1 cellular context compared by ENCODE assay signal in the genomic region with DNA sequence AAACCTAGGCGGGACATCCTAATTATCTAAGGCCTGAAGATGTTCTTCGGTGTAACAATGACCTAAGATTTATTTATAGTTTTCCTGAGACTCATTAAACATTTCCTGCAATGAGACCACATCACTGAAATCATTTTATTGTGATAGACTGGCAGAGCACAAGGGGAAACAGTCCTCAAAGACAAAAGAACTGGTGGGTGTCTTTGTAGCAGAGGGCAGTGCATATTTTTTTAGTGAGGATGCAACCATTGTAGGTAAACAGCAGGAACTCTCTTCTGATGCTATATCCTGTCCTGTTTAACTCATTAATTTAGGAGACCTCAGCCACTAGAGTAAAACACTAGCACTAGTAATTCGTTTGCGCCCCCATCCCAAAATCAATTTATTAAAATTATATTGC.
TF ChIP-seq lines count a peak whose summit lies in the region.

No MANE protein-coding gene starts in this region.

TF ChIP-seq in HCT116, 20 proteins besides CTCF, POLR2A, EP300 and RAD21 (continued from another document):
- TF ChIP-seq, protein P1, sequence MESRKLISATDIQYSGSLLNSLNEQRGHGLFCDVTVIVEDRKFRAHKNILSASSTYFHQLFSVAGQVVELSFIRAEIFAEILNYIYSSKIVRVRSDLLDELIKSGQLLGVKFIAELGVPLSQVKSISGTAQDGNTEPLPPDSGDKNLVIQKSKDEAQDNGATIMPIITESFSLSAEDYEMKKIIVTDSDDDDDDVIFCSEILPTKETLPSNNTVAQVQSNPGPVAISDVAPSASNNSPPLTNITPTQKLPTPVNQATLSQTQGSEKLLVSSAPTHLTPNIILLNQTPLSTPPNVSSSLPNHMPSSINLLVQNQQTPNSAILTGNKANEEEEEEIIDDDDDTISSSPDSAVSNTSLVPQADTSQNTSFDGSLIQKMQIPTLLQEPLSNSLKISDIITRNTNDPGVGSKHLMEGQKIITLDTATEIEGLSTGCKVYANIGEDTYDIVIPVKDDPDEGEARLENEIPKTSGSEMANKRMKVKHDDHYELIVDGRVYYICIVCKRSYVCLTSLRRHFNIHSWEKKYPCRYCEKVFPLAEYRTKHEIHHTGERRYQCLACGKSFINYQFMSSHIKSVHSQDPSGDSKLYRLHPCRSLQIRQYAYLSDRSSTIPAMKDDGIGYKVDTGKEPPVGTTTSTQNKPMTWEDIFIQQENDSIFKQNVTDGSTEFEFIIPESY (IDR thresholded peaks at IDR 0.05; ENCODE audit: extremely low read depth, insufficient replicate concordance, low read length) = no peak
- TF ChIP-seq, protein P2, sequence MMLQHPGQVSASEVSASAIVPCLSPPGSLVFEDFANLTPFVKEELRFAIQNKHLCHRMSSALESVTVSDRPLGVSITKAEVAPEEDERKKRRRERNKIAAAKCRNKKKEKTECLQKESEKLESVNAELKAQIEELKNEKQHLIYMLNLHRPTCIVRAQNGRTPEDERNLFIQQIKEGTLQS (IDR thresholded peaks at IDR 0.05) = no peak
- TF ChIP-seq FOSL1 (IDR thresholded peaks at IDR 0.05; ENCODE audit: low read depth) = peak; percentile 14; the same call in 1 of the 2 replicates
- TF ChIP-seq JUND (IDR thresholded peaks at IDR 0.05) = 0 out of 2 replicates have a peak, but pooled peaks have one; percentile 15
